1 cellular context compared by ENCODE assay signal in genomic region chr2:231613655-231614558, GRCh38.
TF ChIP-seq lines count a peak whose summit lies in the region.

No MANE protein-coding gene starts in this region.

TF ChIP-seq in HEK293, 187 proteins besides CTCF, POLR2A, EP300 and RAD21 (continued from another document):
- TF ChIP-seq PRDM2 (tag by site-specific recombination; IDR thresholded peaks at IDR 0.05; ENCODE audit: borderline replicate concordance) (no peak), KLF8 (tag by site-specific recombination; IDR thresholded peaks at IDR 0.05) (peak; percentile 75; the same call in 1 of the 2 replicates), ZNF626 (tag by site-specific recombination; IDR thresholded peaks at IDR 0.05) (no peak)
